Comparison of ENCODE assay signal across 8 cellular contexts in the genomic region with DNA sequence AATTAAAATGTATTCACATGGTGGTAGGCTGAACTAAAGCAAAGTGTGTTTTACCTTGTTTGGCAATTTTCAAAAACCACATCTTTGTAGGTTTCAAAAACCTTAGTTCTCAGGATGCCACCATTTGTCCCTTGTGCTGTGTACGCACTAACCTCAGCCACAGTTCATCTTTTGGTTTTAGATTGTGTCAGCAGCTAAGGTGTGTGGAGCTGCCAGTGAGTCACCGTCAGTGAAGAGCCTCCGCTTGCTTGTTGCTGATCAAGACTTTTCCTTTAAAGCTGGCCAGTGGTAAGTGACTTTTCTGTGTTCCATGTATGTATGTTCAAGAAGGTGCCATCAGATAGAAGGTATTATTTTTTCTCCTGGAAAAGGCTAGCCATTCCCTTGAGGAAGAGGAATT.
DNase-seq lines count a peak whose midpoint lies in the region; ATAC-seq, FAIRE-seq and TF ChIP-seq lines count a peak whose summit lies in the region.

No MANE protein-coding gene starts in this region.

- TF ChIP-seq POLR2A in GM18951 (IDR thresholded peaks at IDR 0.05; ENCODE audit: extremely low read depth, insufficient read depth, insufficient read length) (peak; percentile 18), H54 (IDR thresholded peaks at IDR 0.05; ENCODE audit: low read depth, low read length) (no peak)

- POLR2A ChIA-PET in GM10248 (lab: Yijun Ruan, JAX): interaction anchor here (1.0 kb wide), 1 partner anchor 21 kb away, joined by 3 read pairs; a partner anchor contains a TSS

- no peak for TF ChIP-seq CTCF in GM10248 (IDR thresholded peaks at IDR 0.05; ENCODE audit: control extremely low read depth, extremely low read depth, low read depth, missing control alignments)

- peak; percentile 85 for ATAC-seq in HG03442 (IDR thresholded peaks at IDR 0.05; ENCODE audit: unreplicated experiment)

- CTCF ChIA-PET in GM10248 (lab: Yijun Ruan, JAX): interaction anchor here (0.7 to 2.1 kb wide), 7 partner anchors 11 to 282 kb away, joined by 3 to 6 read pairs (median 3); a partner anchor contains a TSS

- peak; percentile 64 for DNase-seq in activated effector memory CD4-positive, alpha-beta T cell treated with Interleukin-2 at 50 U/mL for 16 hours
- peak; percentile 66 for DNase-seq in stimulated activated CD4-positive, alpha-beta T cell treated with anti-CD3 and anti-CD28 coated beads, Interleukin-2, amount 100 ng/mL, for 4 hours (ENCODE audit: low read depth)
- DNase-seq in GM10248 (ENCODE audit: extremely low spot score) (no peak), GM03348 (ENCODE audit: low spot score) (no peak), NCI-H2029 (lab: John Stamatoyannopoulos, UW) (no peak), H54 (ENCODE audit: insufficient read length, low spot score) (no peak)

- FAIRE-seq in H54 (lab: Jason Lieb, UNC): no peak

- in situ Hi-C loops in GM18951 (cut with MboI; ENCODE audit: low sequenced_read_pairs, unreplicated experiment): loop anchor here (5.0 to 25.0 kb wide), 3 partner anchors 266 to 1101 kb away; no protein-coding TSS in a partner anchor

Comparison
In these comparisons a context has a peak if more than half of its experiments do, and no peak if none do; other contexts are left out.
1. DNase-seq: peak in activated effector memory CD4-positive, alpha-beta T cell treated with Interleukin-2 at 50 U/mL for 16 hours (single experiment) and stimulated activated CD4-positive, alpha-beta T cell treated with anti-CD3 and anti-CD28 coated beads, Interleukin-2, amount 100 ng/mL, for 4 hours (single experiment); none in GM10248 (single experiment), GM03348 (single experiment), NCI-H2029 (single experiment) and H54 (single experiment).